ENCODE assay signal across 8 cellular contexts in genomic region chr5:132776077-132776931, GRCh38. TPM values are rescaled to one million over a fixed set of nuclear protein-coding genes. Genes with fewer than 3 reads are reported as not detected.
DNase-seq lines count a peak whose midpoint lies in the region; ATAC-seq and TF ChIP-seq lines count a peak whose summit lies in the region.

No MANE protein-coding gene starts in this region.

- peaks cover 30% of the 10 kb centered on the region for H3K4me1 ChIP-seq in lower lobe of right lung
- peaks cover 9% of the 10 kb centered on the region for H3K4me1 ChIP-seq in thymus (ENCODE audit: control insufficient read depth, insufficient read depth, low read length)

- ATAC-seq in HG02588 (IDR thresholded peaks at IDR 0.05; ENCODE audit: unreplicated experiment), result peak; percentile 24
- ATAC-seq in lower lobe of right lung, result peak; percentile 43 to 45
- no peak for ATAC-seq in HG02623 (IDR thresholded peaks at IDR 0.05; ENCODE audit: unreplicated experiment)

- CTCF ChIA-PET in RWPE1 (lab: Yijun Ruan, JAX), result interaction anchor here (1.1 kb wide), 1 partner anchor 44 kb away, joined by 3 read pairs; no protein-coding TSS in a partner anchor

- H3K9me3 ChIP-seq in lower lobe of right lung (no peaks in the 10 kb centered on the region), thymus (ENCODE audit: control insufficient read depth) (no peaks in the 10 kb centered on the region)

- DNase-seq in NCI-H146 (lab: John Stamatoyannopoulos, UW) (peak; percentile 36), NCI-H146 treated with DMSO at 0.1 percent for 48 hours (lab: John Stamatoyannopoulos, UW; ENCODE audit: unreplicated experiment) (no peak), RWPE1 (ENCODE audit: low spot score) (peak; percentile 59), ecto neural progenitor cell (ENCODE audit: low spot score) (peak; percentile 68), lower lobe of right lung (no peak)

- POLR2A ChIA-PET in RWPE1 (lab: Yijun Ruan, JAX; ENCODE audit: low non-redundant PET), result interaction anchor here (0.5 to 1.1 kb wide), 5 partner anchors 39 to 206 kb away, joined by 3 to 9 read pairs (median 4); partner anchors contain the start of gene KIF3A

- intact Hi-C loops in lower lobe of right lung (cut with DNase I), result no loop called here

- WGBS in thymus, result 18% methylated on average over 40 of the region's 40 CpGs

- H3K4me3 ChIP-seq in lower lobe of right lung, result peak overlapping the region; percentile 94
- H3K4me3 ChIP-seq in thymus (ENCODE audit: low read length), result peak overlapping the region; percentile 87

- no peaks in the 10 kb centered on the region for H3K27me3 ChIP-seq in lower lobe of right lung (ENCODE audit: low read depth)
- H3K27me3 ChIP-seq in thymus (ENCODE audit: control insufficient read depth, insufficient read depth), result peaks cover 17% of the 10 kb centered on the region

- no peaks in the 10 kb centered on the region for H3K36me3 ChIP-seq in lower lobe of right lung
- no peaks in the 10 kb centered on the region for H3K36me3 ChIP-seq in thymus (ENCODE audit: control insufficient read depth, insufficient read depth)

- H3K27ac ChIP-seq in RWPE1 (peak overlapping the region; percentile 71), lower lobe of right lung (peak overlapping the region; percentile 88), thymus (ENCODE audit: low read depth) (no peak overlapping the region)

- TF ChIP-seq CTCF in RWPE1 (conservative IDR thresholded peaks at IDR 0.05; ENCODE audit: low read depth) (no peak), lower lobe of right lung (IDR thresholded peaks at IDR 0.05) (no peak)

RNA-seq across cellular contexts. Expression of gene SEPTIN8, which starts 0.7 kb away (rescaled TPM):
- total RNA-seq in lower lobe of right lung, result 32.8 TPM
- polyA plus RNA-seq in thymus, result 13.8 TPM

RNA-seq across cellular contexts. Expression of gene CCNI2, which starts 29.1 kb away (rescaled TPM):
- 1.1 TPM for total RNA-seq in lower lobe of right lung
- polyA plus RNA-seq in thymus, result 2.5 TPM

RNA-seq across cellular contexts. Expression of gene SOWAHA, which starts 36.8 kb away (rescaled TPM):
- total RNA-seq in lower lobe of right lung, result 0.18 TPM
- polyA plus RNA-seq in thymus, result 4.3 TPM

RNA-seq across cellular contexts. Expression of gene KIF3A, which starts 39.0 kb away (rescaled TPM):
- 10.8 TPM for total RNA-seq in lower lobe of right lung
- polyA plus RNA-seq in thymus, result 6.6 TPM

RNA-seq across cellular contexts. Expression of gene SHROOM1, which starts 54.1 kb away (rescaled TPM):
- total RNA-seq in lower lobe of right lung, result 17.3 TPM
- 6.2 TPM for polyA plus RNA-seq in thymus

Comparison
In these comparisons a context has a peak if more than half of its experiments do, and no peak if none do; other contexts are left out.
1. DNase-seq: peak in NCI-H146 (single experiment), RWPE1 (single experiment) and ecto neural progenitor cell (single experiment); none in NCI-H146 treated with DMSO at 0.1 percent for 48 hours (single experiment) and lower lobe of right lung (single experiment).